Comparison of ENCODE assay signal across 13 cellular contexts in genomic region chr3:25854214-25854613, GRCh38.
DNase-seq lines count a peak whose midpoint lies in the region; ATAC-seq, FAIRE-seq and TF ChIP-seq lines count a peak whose summit lies in the region.
"Had no signal": no experiment of that assay in that cellular context is flagged by ENCODE, and none has a peak within 500 bp of the region (broad histone marks: within the 10 kb centered on the region; RNA-seq: fewer than 3 reads in every experiment).

No MANE protein-coding gene starts in this region.

- H3K27me3 ChIP-seq in astrocyte (ENCODE audit: insufficient read depth, low read length) (no peaks in the 10 kb centered on the region), dorsolateral prefrontal cortex (no peaks in the 10 kb centered on the region), prostate gland (replicated peaks; ENCODE audit: insufficient read depth) (no peaks in the 10 kb centered on the region), uterus (no peaks in the 10 kb centered on the region)
- H3K27me3 ChIP-seq: heart right ventricle, MG63, thyroid gland had no signal

- no TSS peak for BruUV-seq in MCF 10A (replicated peaks; lab: Mats Ljungman, UMichigan)

- H3K9me3 ChIP-seq in astrocyte (ENCODE audit: insufficient read depth, low read depth, low read length) (no peaks in the 10 kb centered on the region), prostate gland (no peaks in the 10 kb centered on the region), uterus (no peaks in the 10 kb centered on the region)
- H3K9me3 ChIP-seq: heart right ventricle, MG63, thyroid gland had no signal

- H3K4me1 Mint-ChIP-seq in MCF 10A (ENCODE audit: insufficient read depth, unreplicated experiment) (peaks cover 9% of the 10 kb centered on the region), astrocyte (ENCODE audit: low read depth, unreplicated experiment) (peaks cover 18% of the 10 kb centered on the region)
- H3K4me1 Mint-ChIP-seq in effector memory CD8-positive, alpha-beta T cell (ENCODE audit: low read depth in 2 of 2): no peaks in the 10 kb centered on the region

- in situ Hi-C loops in T47D (cut with HindIII; ENCODE audit: low pct_unique_long_range_greater_than_20kb, low sequenced_read_pairs): no loop called here

- WGBS in prostate gland: 21% methylated on average over 1 of the region's 1 CpG

- H3K27ac ChIP-seq in astrocyte (ENCODE audit: low read depth, low read length) (peak overlapping the region; percentile 29), dorsolateral prefrontal cortex (no peak overlapping the region), prostate gland (peak overlapping the region in 1 of 2 donors; percentile 34), uterus (no peak overlapping the region)
- H3K27ac ChIP-seq: heart right ventricle, thyroid gland had no signal

- H3K4me3 ChIP-seq in astrocyte (ENCODE audit: insufficient read depth, low read depth, low read length): no peak overlapping the region
- H3K4me3 ChIP-seq in dorsolateral prefrontal cortex: no peak overlapping the region
- no peak overlapping the region for H3K4me3 ChIP-seq in prostate gland
- no peak overlapping the region for H3K4me3 ChIP-seq in uterus
- H3K4me3 ChIP-seq: heart right ventricle, MG63, thyroid gland had no signal

- CTCF ChIA-PET in MCF 10A (lab: Yijun Ruan, JAX): interaction anchor here (0.7 to 4.6 kb wide), 8 partner anchors 9 to 355 kb away, joined by 3 to 40 read pairs (median 4); no protein-coding TSS in a partner anchor

- H3K36me3 Mint-ChIP-seq in MCF 10A (ENCODE audit: insufficient read depth, unreplicated experiment): no peaks in the 10 kb centered on the region
- no peaks in the 10 kb centered on the region for H3K36me3 Mint-ChIP-seq in astrocyte (ENCODE audit: low read depth, unreplicated experiment)
- H3K36me3 Mint-ChIP-seq in effector memory CD8-positive, alpha-beta T cell (ENCODE audit: insufficient read depth): peaks cover 3% of the 10 kb centered on the region

- H3K27ac Mint-ChIP-seq in MCF 10A (ENCODE audit: low read depth, unreplicated experiment) (no peak overlapping the region), astrocyte (ENCODE audit: unreplicated experiment) (peak overlapping the region; percentile 28)
- H3K27ac Mint-ChIP-seq in effector memory CD8-positive, alpha-beta T cell: no peak overlapping the region

- H3K79me2 ChIP-seq in astrocyte (ENCODE audit: insufficient read depth, low read length): no peaks in the 10 kb centered on the region

- H3K4me3 Mint-ChIP-seq in MCF 10A (ENCODE audit: unreplicated experiment) (no peak overlapping the region), astrocyte (ENCODE audit: unreplicated experiment) (no peak overlapping the region)
- H3K4me3 Mint-ChIP-seq in effector memory CD8-positive, alpha-beta T cell: no peak overlapping the region

- TF ChIP-seq CTCF in MCF 10A (IDR thresholded peaks at IDR 0.05; ENCODE audit: unreplicated experiment) (no peak), astrocyte (IDR thresholded peaks at IDR 0.05; ENCODE audit: insufficient read depth, low read depth, low read length) (no peak), dorsolateral prefrontal cortex (IDR thresholded peaks at IDR 0.05 in 54 of 56, conservative IDR thresholded peaks at IDR 0.05 in 2 of 56; ENCODE audit: low read depth in 1 of 56, partially characterized antibody in 56 of 56) (no peak), prostate gland (IDR thresholded peaks at IDR 0.05) (no peak), uterus (IDR thresholded peaks at IDR 0.05) (no peak)

- no peak overlapping the region for H3K9ac ChIP-seq in astrocyte (ENCODE audit: low read length)

- no peak overlapping the region for H2AFZ ChIP-seq in astrocyte (ENCODE audit: low read depth, low read length)

- peaks cover 8% of the 10 kb centered on the region for H3K4me1 ChIP-seq in astrocyte (ENCODE audit: insufficient read depth, low read length)
- H3K4me1 ChIP-seq in prostate gland (replicated peaks): no peaks in the 10 kb centered on the region
- H3K4me1 ChIP-seq in uterus: no peaks in the 10 kb centered on the region
- H3K4me1 ChIP-seq: heart right ventricle had no signal

- TF ChIP-seq POLR2A in prostate gland (IDR thresholded peaks at IDR 0.05) (no peak), uterus (IDR thresholded peaks at IDR 0.05) (no peak)

- intact Hi-C loops in MCF 10A (cut with micrococcal nuclease) (no loop called here), dorsolateral prefrontal cortex (cut with DNase I) (no loop called here), prostate gland (cut with DNase I) (no loop called here), uterus (cut with DNase I; ENCODE audit: low total_unique reads) (no loop called here)

- FAIRE-seq in astrocyte (lab: Jason Lieb, UNC): no peak

- H3K9me3 Mint-ChIP-seq in MCF 10A (ENCODE audit: unreplicated experiment) (no peaks in the 10 kb centered on the region), astrocyte (ENCODE audit: unreplicated experiment) (peaks cover 2% of the 10 kb centered on the region)
- no peaks in the 10 kb centered on the region for H3K9me3 Mint-ChIP-seq in effector memory CD8-positive, alpha-beta T cell

- H4K20me1 ChIP-seq in astrocyte (ENCODE audit: insufficient read depth, low read length): no peaks in the 10 kb centered on the region

- DNase-seq in T47D (ENCODE audit: low read depth in 1 of 2, low spot score in 1 of 2) (peak; percentile 7 to 27), MCF 10A (ENCODE audit: unreplicated experiment) (no peak), astrocyte (ENCODE audit: low read depth) (peak; percentile 55), iris pigment epithelial cell (ENCODE audit: low read depth) (peak; percentile 65), dorsolateral prefrontal cortex (no peak), prostate gland (ENCODE audit: low spot score) (no peak), uterus (no peak)
- DNase-seq in effector memory CD8-positive, alpha-beta T cell: no peak
- DNase-seq: ACHN; activated CD4-positive, CD25-positive, alpha-beta regulatory T cell treated with anti-CD3 and anti-CD28 coated beads, Interleukin-2, amount 50 U/mL, for 72 hours; heart right ventricle; thyroid gland had no signal

- ATAC-seq in effector memory CD8-positive, alpha-beta T cell (replicated peaks): no peak
- ATAC-seq: heart right ventricle had no signal

- no peaks in the 10 kb centered on the region for H3K36me3 ChIP-seq in astrocyte (ENCODE audit: insufficient read depth, low read length)
- H3K36me3 ChIP-seq in prostate gland: no peaks in the 10 kb centered on the region
- H3K36me3 ChIP-seq in uterus: no peaks in the 10 kb centered on the region
- H3K36me3 ChIP-seq: heart right ventricle, MG63, thyroid gland had no signal

- POLR2A ChIA-PET in MCF 10A (lab: Yijun Ruan, JAX): interaction anchor here (0.6 to 1.5 kb wide), 3 partner anchors 64 to 928 kb away, joined by 3 to 5 read pairs (median 3); partner anchors contain the start of gene OXSM

- H3K27me3 Mint-ChIP-seq in MCF 10A (ENCODE audit: insufficient read depth, unreplicated experiment) (no peaks in the 10 kb centered on the region), astrocyte (ENCODE audit: low read depth, unreplicated experiment) (no peaks in the 10 kb centered on the region)
- no peaks in the 10 kb centered on the region for H3K27me3 Mint-ChIP-seq in effector memory CD8-positive, alpha-beta T cell

- peak overlapping the region; percentile 65 for H3K4me2 ChIP-seq in astrocyte (ENCODE audit: low read length)

Comparison
In these comparisons a context has a peak if more than half of its experiments do, and no peak if none do; other contexts are left out.
1. DNase-seq: peak in T47D (2 of 2), astrocyte (single experiment) and iris pigment epithelial cell (single experiment); none in MCF 10A (single experiment), dorsolateral prefrontal cortex (0 of 10), prostate gland (single experiment), effector memory CD8-positive, alpha-beta T cell (0 of 3) and uterus (0 of 2).